1 cellular context compared by ENCODE assay signal in genomic region chr16:24051125-24051524, GRCh38.
TF ChIP-seq lines count a peak whose summit lies in the region.

No MANE protein-coding gene starts in this region.

TF ChIP-seq in GM23338, 12 proteins besides CTCF, POLR2A, EP300 and RAD21 (continued from another document):
- TF ChIP-seq ZNF462 (CRISPR knock-in tag; IDR thresholded peaks at IDR 0.05) = peak; percentile 56; the same call in 1 of the 2 replicates
